In the genomic region with DNA sequence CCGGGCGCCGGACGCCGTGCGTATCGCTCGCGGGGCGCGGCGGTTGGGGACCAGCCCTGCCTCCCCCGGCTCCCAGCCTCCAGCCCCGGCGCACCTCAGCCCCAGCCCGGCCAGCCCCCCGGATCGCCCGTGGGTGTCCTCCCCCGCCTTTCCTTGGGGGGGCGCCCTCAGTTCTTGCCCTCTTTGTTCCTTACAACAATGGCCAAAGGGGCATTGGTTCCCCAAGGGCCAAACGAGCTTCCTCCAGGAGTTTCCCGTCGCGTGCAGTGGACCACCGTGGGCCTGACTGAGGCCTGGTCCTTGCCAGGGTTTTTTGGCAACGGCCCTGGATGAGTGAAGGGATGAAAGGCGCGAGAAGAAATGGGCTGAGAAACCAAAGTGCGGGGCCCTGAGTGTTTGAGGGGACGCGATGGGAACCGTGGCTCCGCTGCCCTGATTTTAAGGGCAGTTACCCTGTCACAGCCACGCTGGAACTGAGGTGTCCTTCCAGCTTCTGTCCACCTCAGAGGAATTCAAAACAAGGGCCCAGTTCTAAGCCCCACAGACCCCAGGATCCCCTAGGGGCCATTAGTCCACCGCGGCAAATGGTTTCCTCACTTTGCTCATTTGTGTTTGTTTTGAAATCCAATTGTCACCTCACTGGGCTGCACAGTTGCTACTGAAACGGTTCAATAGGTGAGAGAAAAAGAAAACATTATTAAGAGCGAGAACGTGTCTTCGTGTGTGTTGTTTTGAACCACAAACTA, we compare ENCODE assay signal across 8 cellular contexts. TPM values are rescaled to one million over a fixed set of nuclear protein-coding genes. Genes with fewer than 3 reads are reported as not detected.
DNase-seq lines count a peak whose midpoint lies in the region; ATAC-seq, FAIRE-seq and TF ChIP-seq lines count a peak whose summit lies in the region.

No MANE protein-coding gene starts in this region.

- no peaks in the 10 kb centered on the region for H3K9me3 ChIP-seq in A549
- no peaks in the 10 kb centered on the region for H3K9me3 ChIP-seq in adipocyte (ENCODE audit: control insufficient read depth, low read length)
- H3K9me3 ChIP-seq in iPS-20b (ENCODE audit: insufficient read depth, low read depth, low read length): no peaks in the 10 kb centered on the region
- H3K9me3 ChIP-seq in stomach: no peaks in the 10 kb centered on the region

- TF ChIP-seq RAD21 in A549 (conservative IDR thresholded peaks at IDR 0.05 in 1 of 2, IDR thresholded peaks at IDR 0.05 in 1 of 2): no peak

- H3K4me2 ChIP-seq in A549: peak overlapping the region; percentile 74

- CTCF ChIA-PET in A549 (lab: Yijun Ruan, JAX): interaction anchor here (0.9 to 3.0 kb wide), 4 partner anchors 12 to 139 kb away, joined by 3 to 8 read pairs (median 4); no protein-coding TSS in a partner anchor

- WGBS in A549 (ENCODE audit: missing lambda C conversion rate): 49% methylated on average over 37 of the region's 41 CpGs
- 18 to 31% (median 22%) methylated on average over 32 to 41 of the region's 41 CpGs for WGBS in stomach, 5 donors

- POLR2A ChIA-PET in A549 (lab: Yijun Ruan, JAX): interaction anchor here (1.6 kb wide), 1 partner anchor 9 kb away, joined by 4 read pairs; no protein-coding TSS in a partner anchor

- peak overlapping the region; percentile 80 for H3K9ac ChIP-seq in adipocyte (ENCODE audit: low read length)
- no peak overlapping the region for H3K9ac ChIP-seq in iPS-20b (ENCODE audit: low read depth, low read length)

- peak; percentile 48; the same call in 2 of the 3 replicates for TF ChIP-seq CTCF in A549 (IDR thresholded peaks at IDR 0.05)
- no peak for TF ChIP-seq CTCF in stomach (IDR thresholded peaks at IDR 0.05)

- H3K27ac ChIP-seq in A549: peak overlapping the region; percentile 80 to 97
- no peak overlapping the region for H3K27ac ChIP-seq in iPS-20b (ENCODE audit: low read length)
- H3K27ac ChIP-seq in stomach: peak overlapping the region in 3 of 5 donors; percentile 65 to 78 (median 70)

- TF ChIP-seq POLR2A in A549 (IDR thresholded peaks at IDR 0.05; ENCODE audit: low read length) (no peak), stomach (IDR thresholded peaks at IDR 0.05) (no peak), erythroblast (IDR thresholded peaks at IDR 0.05; ENCODE audit: low read length) (no peak)

- DNase-seq in A549 (ENCODE audit: low read depth in 1 of 2, low spot score in 1 of 2): peak; percentile 38 to 62
- peak; percentile 71 for DNase-seq in H7
- DNase-seq in adipocyte (ENCODE audit: low read depth): no peak
- DNase-seq in stomach: no peak
- DNase-seq in erythroblast (lab: John Stamatoyannopoulos, UW): no peak
- no peak for DNase-seq in KG1 (lab: John Stamatoyannopoulos, UW)

- intact Hi-C loops in stomach (cut with DNase I; ENCODE audit: low total_unique reads): no loop called here

- H3K4me1 ChIP-seq in A549 (no peaks in the 10 kb centered on the region), adipocyte (ENCODE audit: control insufficient read depth, insufficient read depth, low read length) (peaks cover 8% of the 10 kb centered on the region), iPS-20b (ENCODE audit: insufficient read depth, low read length) (peaks cover 11% of the 10 kb centered on the region; the same call in 1 of the 2 replicates), stomach (peaks cover 16 to 25% (median 22%) of the 10 kb centered on the region in 4 donors)

- TF ChIP-seq EP300 in A549 (IDR thresholded peaks at IDR 0.05) (no peak), stomach (IDR thresholded peaks at IDR 0.05) (no peak)

- H3K36me3 ChIP-seq in H7 (replicated peaks; ENCODE audit: control insufficient read depth, insufficient read depth, low read length) (no peaks in the 10 kb centered on the region), adipocyte (ENCODE audit: control insufficient read depth, insufficient read depth, low read length, severe bottlenecking) (no peaks in the 10 kb centered on the region), iPS-20b (ENCODE audit: insufficient read depth, low read depth, low read length) (no peaks in the 10 kb centered on the region), stomach (no peaks in the 10 kb centered on the region)

- H3K4me3 ChIP-seq in A549 (peak overlapping the region; percentile 79), H7 (ENCODE audit: insufficient read depth, low read depth, low read length) (peak overlapping the region; percentile 65), adipocyte (ENCODE audit: low read length) (peak overlapping the region; percentile 87), iPS-20b (ENCODE audit: low read length) (peak overlapping the region; percentile 82), stomach (peak overlapping the region; percentile 59 to 91 (median 80))

- FAIRE-seq in A549 (lab: Jason Lieb, UNC): no peak

- H3K27me3 ChIP-seq in H7 (ENCODE audit: control insufficient read depth, insufficient read depth, low read length): peaks cover 64% of the 10 kb centered on the region
- peaks cover 16% of the 10 kb centered on the region for H3K27me3 ChIP-seq in adipocyte (replicated peaks; ENCODE audit: control insufficient read depth, insufficient read depth, low read length)
- H3K27me3 ChIP-seq in iPS-20b (ENCODE audit: insufficient read depth, low read length): peaks cover 74% of the 10 kb centered on the region
- peaks cover 0 to 41% (median 30%) of the 10 kb centered on the region in 3 donors for H3K27me3 ChIP-seq in stomach

- ATAC-seq in A549: peak; percentile 53 to 61
- ATAC-seq in HG02938 (IDR thresholded peaks at IDR 0.05; ENCODE audit: unreplicated experiment): no peak

TF ChIP-seq in A549, 52 proteins besides CTCF, POLR2A, EP300 and RAD21:
- peak; percentile 45; the same call in 1 of the 2 replicates for TF ChIP-seq FOXS1 (CRISPR knock-in tag; IDR thresholded peaks at IDR 0.05)
- TF ChIP-seq, protein P1, sequence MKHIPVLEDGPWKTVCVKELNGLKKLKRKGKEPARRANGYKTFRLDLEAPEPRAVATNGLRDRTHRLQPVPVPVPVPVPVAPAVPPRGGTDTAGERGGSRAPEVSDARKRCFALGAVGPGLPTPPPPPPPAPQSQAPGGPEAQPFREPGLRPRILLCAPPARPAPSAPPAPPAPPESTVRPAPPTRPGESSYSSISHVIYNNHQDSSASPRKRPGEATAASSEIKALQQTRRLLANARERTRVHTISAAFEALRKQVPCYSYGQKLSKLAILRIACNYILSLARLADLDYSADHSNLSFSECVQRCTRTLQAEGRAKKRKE (CRISPR knock-in tag; IDR thresholded peaks at IDR 0.05; ENCODE audit: low read depth): 0 out of 2 replicates have a peak, but pooled peaks have one; percentile 41
- TF ChIP-seq MAFK (IDR thresholded peaks at IDR 0.05; ENCODE audit: partially characterized antibody): no peak
- TF ChIP-seq HDAC2 (IDR thresholded peaks at IDR 0.05): peak; percentile 33
- TF ChIP-seq KDM1A (IDR thresholded peaks at IDR 0.05; ENCODE audit: low read depth): peak; percentile 65; the same call in 1 of the 2 replicates
- TF ChIP-seq JUN (IDR thresholded peaks at IDR 0.05): 0 out of 5 replicates have a peak, but pooled peaks of 1 of the 2 experiments have one; percentile 30
- TF ChIP-seq, protein P2, sequence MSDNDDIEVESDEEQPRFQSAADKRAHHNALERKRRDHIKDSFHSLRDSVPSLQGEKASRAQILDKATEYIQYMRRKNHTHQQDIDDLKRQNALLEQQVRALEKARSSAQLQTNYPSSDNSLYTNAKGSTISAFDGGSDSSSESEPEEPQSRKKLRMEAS (IDR thresholded peaks at IDR 0.05): no peak
- no peak; the same call in 1 of the 2 replicates for TF ChIP-seq HOXB13 (CRISPR knock-in tag; IDR thresholded peaks at IDR 0.05; ENCODE audit: low read depth)
- no peak for TF ChIP-seq ZNF302 (CRISPR knock-in tag; IDR thresholded peaks at IDR 0.05)
- no peak for TF ChIP-seq ZSCAN20 (CRISPR knock-in tag; IDR thresholded peaks at IDR 0.05)
- 0 out of 2 replicates have a peak, but pooled peaks have one; percentile 15 for TF ChIP-seq PHF8 (IDR thresholded peaks at IDR 0.05; ENCODE audit: borderline replicate concordance, low read depth)
- TF ChIP-seq, protein P3, sequence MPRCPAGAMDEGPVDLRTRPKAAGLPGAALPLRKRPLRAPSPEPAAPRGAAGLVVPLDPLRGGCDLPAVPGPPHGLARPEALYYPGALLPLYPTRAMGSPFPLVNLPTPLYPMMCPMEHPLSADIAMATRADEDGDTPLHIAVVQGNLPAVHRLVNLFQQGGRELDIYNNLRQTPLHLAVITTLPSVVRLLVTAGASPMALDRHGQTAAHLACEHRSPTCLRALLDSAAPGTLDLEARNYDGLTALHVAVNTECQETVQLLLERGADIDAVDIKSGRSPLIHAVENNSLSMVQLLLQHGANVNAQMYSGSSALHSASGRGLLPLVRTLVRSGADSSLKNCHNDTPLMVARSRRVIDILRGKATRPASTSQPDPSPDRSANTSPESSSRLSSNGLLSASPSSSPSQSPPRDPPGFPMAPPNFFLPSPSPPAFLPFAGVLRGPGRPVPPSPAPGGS (IDR thresholded peaks at IDR 0.05): no peak
- TF ChIP-seq HOXB5 (CRISPR knock-in tag; IDR thresholded peaks at IDR 0.05): 0 out of 2 replicates have a peak, but pooled peaks have one; percentile 16
- TF ChIP-seq, protein P4, sequence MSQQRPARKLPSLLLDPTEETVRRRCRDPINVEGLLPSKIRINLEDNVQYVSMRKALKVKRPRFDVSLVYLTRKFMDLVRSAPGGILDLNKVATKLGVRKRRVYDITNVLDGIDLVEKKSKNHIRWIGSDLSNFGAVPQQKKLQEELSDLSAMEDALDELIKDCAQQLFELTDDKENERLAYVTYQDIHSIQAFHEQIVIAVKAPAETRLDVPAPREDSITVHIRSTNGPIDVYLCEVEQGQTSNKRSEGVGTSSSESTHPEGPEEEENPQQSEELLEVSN (IDR thresholded peaks at IDR 0.05; ENCODE audit: borderline replicate concordance, low read depth): no peak
- no peak for TF ChIP-seq POLR2AphosphoS2 (conservative IDR thresholded peaks at IDR 0.05; ENCODE audit: low read length)
- TF ChIP-seq, protein P5, sequence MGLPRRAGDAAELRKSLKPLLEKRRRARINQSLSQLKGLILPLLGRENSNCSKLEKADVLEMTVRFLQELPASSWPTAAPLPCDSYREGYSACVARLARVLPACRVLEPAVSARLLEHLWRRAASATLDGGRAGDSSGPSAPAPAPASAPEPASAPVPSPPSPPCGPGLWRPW (IDR thresholded peaks at IDR 0.05): no peak

RNA-seq across cellular contexts. Expression of a gene that starts 1.4 kb away (rescaled TPM):
- polyA plus RNA-seq in A549 (2011; rRNA removed) (19.7 and 22.2 TPM in 2 replicates), A549 (2017; fragmentation: RNase III; extraction: RNeasy Plus Mini Kit Qiagen cat#74134 plus additional on column Dnase treatment) (27.5 to 30.9 TPM (median 29.6 TPM) in 3 replicates), stomach (10 to 100 TPM in 1 of 3 donors, 1 to 10 TPM in 2; 7.7 to 12.7 (median 9.8) TPM)
- 23.7 and 25.1 TPM in 2 replicates for polyA plus RNA-seq in A549 (2012; cell fraction: cytosol; rRNA removed)
- polyA plus RNA-seq in A549 (2012; cell fraction: nucleus; rRNA removed): 18.5 and 23.7 TPM in 2 replicates
- 17.9 and 18.6 TPM in 2 replicates for polyA minus RNA-seq in A549 (2011; rRNA and poly(A)+ RNA removed)
- 40.1 and 47.4 TPM in 2 replicates for total RNA-seq in H7 (2014; rRNA removed; shearing (Covaris generic))
- 10 to 100 TPM in 2 of 5 donors, 1 to 10 TPM in 3; 6.7 to 19.3 (median 9.8) TPM for total RNA-seq in stomach

Comparison
In these comparisons a context has a peak if more than half of its experiments do, and no peak if none do; other contexts are left out.
1. DNase-seq: peak in A549 (2 of 2) and H7 (single experiment); none in adipocyte (single experiment), stomach (single experiment), erythroblast (0 of 2) and KG1 (single experiment).
2. Peak in every context shown above with its lines, with median percentiles within 50 percentile points of each other: H3K4me3 ChIP-seq.